ENCODE assay signal across 24 cellular contexts in genomic region chr10:51607436-51607835, GRCh38.
DNase-seq lines count a peak whose midpoint lies in the region; TF ChIP-seq lines count a peak whose summit lies in the region.
"Had no signal": no experiment of that assay in that cellular context is flagged by ENCODE, and none has a peak within 500 bp of the region (broad histone marks: within the 10 kb centered on the region; RNA-seq: fewer than 3 reads in every experiment).

No MANE protein-coding gene starts in this region.

- no peak overlapping the region for H3K4me3 Mint-ChIP-seq in neural progenitor cell
- H3K4me3 Mint-ChIP-seq in immature natural killer cell, result no peak overlapping the region
- H3K4me3 Mint-ChIP-seq: H9, HFFc6 had no signal

- H3K4me1 Mint-ChIP-seq in neural progenitor cell, result peaks cover 17% of the 10 kb centered on the region
- no peaks in the 10 kb centered on the region for H3K4me1 Mint-ChIP-seq in immature natural killer cell

- H3K27me3 Mint-ChIP-seq in neural progenitor cell (ENCODE audit: insufficient read depth, low read depth) (peaks cover 3% of the 10 kb centered on the region), immature natural killer cell (ENCODE audit: low read depth in 3 of 3) (no peaks in the 10 kb centered on the region)

- H3K36me3 ChIP-seq in neural progenitor cell (peaks cover 3% of the 10 kb centered on the region), breast epithelium (no peaks in the 10 kb centered on the region)
- H3K36me3 ChIP-seq: SJCRH30 had no signal

- H3K4me3 ChIP-seq in neural progenitor cell (no peak overlapping the region), breast epithelium (no peak overlapping the region)
- H3K4me3 ChIP-seq: PC-9, SJCRH30 had no signal

- H3F3A ChIP-seq in neural progenitor cell (ENCODE audit: low read depth), result peaks cover 37% of the 10 kb centered on the region

- H3K27ac ChIP-seq in neural progenitor cell (peak overlapping the region; percentile 43), breast epithelium (no peak overlapping the region)
- H3K27ac ChIP-seq: PC-9, SJCRH30 had no signal

- peaks cover 39% of the 10 kb centered on the region for H3K4me1 ChIP-seq in neural progenitor cell
- no peaks in the 10 kb centered on the region for H3K4me1 ChIP-seq in breast epithelium
- H3K4me1 ChIP-seq: SJCRH30 had no signal

- no peaks in the 10 kb centered on the region for H3K36me3 Mint-ChIP-seq in neural progenitor cell
- no peaks in the 10 kb centered on the region for H3K36me3 Mint-ChIP-seq in immature natural killer cell

- H3K9me3 ChIP-seq in neural progenitor cell (ENCODE audit: low read depth) (no peaks in the 10 kb centered on the region), breast epithelium (peaks cover 0 to 4% of the 10 kb centered on the region in 2 donors)
- H3K9me3 ChIP-seq: SJCRH30 had no signal

- TF ChIP-seq CTCF in neural progenitor cell (IDR thresholded peaks at IDR 0.05), result no peak
- no peak for TF ChIP-seq CTCF in breast epithelium (IDR thresholded peaks at IDR 0.05)

- H2AFZ ChIP-seq in neural progenitor cell (replicated peaks), result no peak overlapping the region
- H2AFZ ChIP-seq: PC-9 had no signal

- no peak overlapping the region for H3K9ac ChIP-seq in neural progenitor cell

- H3K79me2 ChIP-seq in neural progenitor cell (ENCODE audit: low read depth), result no peaks in the 10 kb centered on the region

- DNase-seq in NCI-H345 (lab: John Stamatoyannopoulos, UW) (peak; percentile 31), NCI-H345 treated with DMSO at 0.1 percent for 48 hours (lab: John Stamatoyannopoulos, UW; ENCODE audit: unreplicated experiment) (no peak), astrocyte of the hippocampus (ENCODE audit: low read depth, low spot score) (peak; percentile 2), neural progenitor cell (ENCODE audit: low spot score) (peak; percentile 27), NCI-H510A (lab: John Stamatoyannopoulos, UW) (no peak), immature natural killer cell (no peak), cerebellar nuclear complex (lab: John Stamatoyannopoulos, UW) (no peak), breast epithelium (ENCODE audit: low spot score in 2 of 2) (no peak)
- DNase-seq: 8988T, ACHN, Calu3, DMS153, DND-41, H9, HFFc6, KBM-7, MV-4-11, NCI-H1105, NCI-H1436 treated with DMSO at 0.1 percent for 48 hours, NCI-H187 treated with DMSO at 0.1 percent for 48 hours, NCI-H524, NCI-H774, PC-9, SJCRH30 had no signal

- no peak overlapping the region for H3K27ac Mint-ChIP-seq in neural progenitor cell
- H3K27ac Mint-ChIP-seq in immature natural killer cell, result no peak overlapping the region
- H3K27ac Mint-ChIP-seq: HFFc6 had no signal

- H3K9me3 Mint-ChIP-seq in neural progenitor cell, result peaks cover 8% of the 10 kb centered on the region
- peaks cover 0 to 4% (median under 1%) of the 10 kb centered on the region in 6 donors for H3K9me3 Mint-ChIP-seq in immature natural killer cell
- H3K9me3 Mint-ChIP-seq: H9, HFFc6 had no signal

- intact Hi-C loops in breast epithelium (cut with DNase I; ENCODE audit: low total_unique reads), result no loop called here

- TF ChIP-seq POLR2A in breast epithelium (IDR thresholded peaks at IDR 0.05), result no peak

- peak overlapping the region; percentile 26 for H3K4me2 ChIP-seq in neural progenitor cell
- H3K4me2 ChIP-seq: PC-9 had no signal

- H4K20me1 ChIP-seq in neural progenitor cell (ENCODE audit: low read depth), result no peaks in the 10 kb centered on the region

- H3K27me3 ChIP-seq in neural progenitor cell (no peaks in the 10 kb centered on the region), breast epithelium (no peaks in the 10 kb centered on the region)
- H3K27me3 ChIP-seq: SJCRH30 had no signal

Comparison
In these comparisons a context has a peak if more than half of its experiments do, and no peak if none do; other contexts are left out.
1. DNase-seq: peak in NCI-H345 (single experiment), astrocyte of the hippocampus (single experiment) and neural progenitor cell (single experiment); none in NCI-H345 treated with DMSO at 0.1 percent for 48 hours (single experiment), NCI-H510A (single experiment), immature natural killer cell (0 of 3), cerebellar nuclear complex (0 of 2) and breast epithelium (0 of 2).